ENCODE assay signal across 1 cellular context in the genomic region with DNA sequence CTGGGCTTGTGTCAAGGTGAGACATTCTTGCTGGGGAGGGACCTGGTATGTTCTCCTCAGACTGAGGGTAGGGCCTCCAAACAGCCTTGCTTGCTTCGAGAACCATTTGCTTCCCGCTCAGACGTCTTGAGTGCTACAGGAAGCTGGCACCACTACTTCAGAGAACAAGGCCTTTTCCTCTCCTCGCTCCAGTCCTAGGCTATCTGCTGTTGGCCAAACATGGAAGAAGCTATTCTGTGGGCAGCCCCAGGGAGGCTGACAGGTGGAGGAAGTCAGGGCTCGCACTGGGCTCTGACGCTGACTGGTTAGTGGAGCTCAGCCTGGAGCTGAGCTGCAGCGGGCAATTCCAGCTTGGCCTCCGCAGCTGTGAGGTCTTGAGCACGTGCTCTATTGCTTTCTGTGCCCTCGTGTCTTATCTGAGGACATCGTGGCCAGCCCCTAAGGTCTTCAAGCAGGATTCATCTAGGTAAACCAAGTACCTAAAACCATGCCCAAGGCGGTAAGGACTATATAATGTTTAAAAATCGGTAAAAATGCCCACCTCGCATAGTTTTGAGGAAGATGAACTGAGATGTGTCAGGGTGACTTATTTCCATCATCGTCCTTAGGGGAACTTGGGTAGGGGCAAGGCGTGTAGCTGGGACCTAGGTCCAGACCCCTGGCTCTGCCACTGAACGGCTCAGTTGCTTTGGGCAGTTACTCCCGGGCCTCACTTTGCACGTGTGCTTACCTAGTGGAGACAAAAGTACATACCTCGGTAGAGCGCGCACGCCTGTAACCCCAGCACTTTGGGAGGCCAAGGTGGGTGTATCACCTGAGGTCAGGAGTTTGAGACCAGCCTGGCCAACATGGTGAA.
TF ChIP-seq lines count a peak whose summit lies in the region.

No MANE protein-coding gene starts in this region.

TF ChIP-seq in HepG2, 621 proteins besides CTCF, POLR2A, EP300 and RAD21 (continues in another document):
- peak; percentile 82 for TF ChIP-seq POLR2AphosphoS5 (IDR thresholded peaks at IDR 0.05; ENCODE audit: low read depth, low read length)
- 0 out of 2 replicates have a peak, but pooled peaks have one; percentile 50 for TF ChIP-seq ZNF83 (CRISPR knock-in tag; IDR thresholded peaks at IDR 0.05; ENCODE audit: borderline replicate concordance)
- TF ChIP-seq ISL2 (CRISPR knock-in tag; IDR thresholded peaks at IDR 0.05) = no peak
- 0 out of 2 replicates have a peak, but pooled peaks have one; percentile 71 for TF ChIP-seq ARID2 (CRISPR knock-in tag; IDR thresholded peaks at IDR 0.05; ENCODE audit: borderline replicate concordance)
- peak; percentile 93 for TF ChIP-seq ZBTB38 (CRISPR knock-in tag; IDR thresholded peaks at IDR 0.05)
- no peak for TF ChIP-seq GZF1 (CRISPR knock-in tag; IDR thresholded peaks at IDR 0.05)
- TF ChIP-seq ZNF501 (CRISPR knock-in tag; IDR thresholded peaks at IDR 0.05) = peak; percentile 65
- no peak for TF ChIP-seq NFIB (CRISPR knock-in tag; IDR thresholded peaks at IDR 0.05; ENCODE audit: borderline replicate concordance)
- TF ChIP-seq RBAK (CRISPR knock-in tag; IDR thresholded peaks at IDR 0.05) = no peak
- TF ChIP-seq ZC3H13 (CRISPR knock-in tag; IDR thresholded peaks at IDR 0.05) = peak; percentile 68; the same call in 1 of the 2 replicates
- TF ChIP-seq PPARG (CRISPR knock-in tag; conservative IDR thresholded peaks at IDR 0.05) = 0 out of 2 replicates have a peak, but pooled peaks have one; percentile 17
- no peak for TF ChIP-seq SMAD9 (CRISPR knock-in tag; IDR thresholded peaks at IDR 0.05)
- TF ChIP-seq TARDBP (CRISPR knock-in tag; IDR thresholded peaks at IDR 0.05) = 0 out of 2 replicates have a peak, but pooled peaks have one; percentile 18
- TF ChIP-seq SMAD1 (CRISPR knock-in tag; IDR thresholded peaks at IDR 0.05; ENCODE audit: borderline replicate concordance, low read depth) = 0 out of 2 replicates have a peak, but pooled peaks have one; percentile 14
- 0 out of 2 replicates have a peak, but pooled peaks have one; percentile 7 for TF ChIP-seq SOX13 (IDR thresholded peaks at IDR 0.05)
- TF ChIP-seq SOX13 (CRISPR knock-in tag; conservative IDR thresholded peaks at IDR 0.05 in 1 of 2, IDR thresholded peaks at IDR 0.05 in 1 of 2) = no peak
- TF ChIP-seq ZNF562 (CRISPR knock-in tag; IDR thresholded peaks at IDR 0.05; ENCODE audit: borderline replicate concordance) = no peak
- TF ChIP-seq ZNF205 (CRISPR knock-in tag; IDR thresholded peaks at IDR 0.05) = 0 out of 2 replicates have a peak, but pooled peaks have one; percentile 4
- no peak for TF ChIP-seq KAT2B (IDR thresholded peaks at IDR 0.05; ENCODE audit: borderline replicate concordance, low read depth, low read length)
- peak; percentile 58; the same call in 1 of the 2 replicates for TF ChIP-seq ZC3H4 (CRISPR knock-in tag; IDR thresholded peaks at IDR 0.05; ENCODE audit: borderline replicate concordance)
- TF ChIP-seq, protein P1, sequence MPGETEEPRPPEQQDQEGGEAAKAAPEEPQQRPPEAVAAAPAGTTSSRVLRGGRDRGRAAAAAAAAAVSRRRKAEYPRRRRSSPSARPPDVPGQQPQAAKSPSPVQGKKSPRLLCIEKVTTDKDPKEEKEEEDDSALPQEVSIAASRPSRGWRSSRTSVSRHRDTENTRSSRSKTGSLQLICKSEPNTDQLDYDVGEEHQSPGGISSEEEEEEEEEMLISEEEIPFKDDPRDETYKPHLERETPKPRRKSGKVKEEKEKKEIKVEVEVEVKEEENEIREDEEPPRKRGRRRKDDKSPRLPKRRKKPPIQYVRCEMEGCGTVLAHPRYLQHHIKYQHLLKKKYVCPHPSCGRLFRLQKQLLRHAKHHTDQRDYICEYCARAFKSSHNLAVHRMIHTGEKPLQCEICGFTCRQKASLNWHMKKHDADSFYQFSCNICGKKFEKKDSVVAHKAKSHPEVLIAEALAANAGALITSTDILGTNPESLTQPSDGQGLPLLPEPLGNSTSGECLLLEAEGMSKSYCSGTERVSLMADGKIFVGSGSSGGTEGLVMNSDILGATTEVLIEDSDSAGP (CRISPR knock-in tag; IDR thresholded peaks at IDR 0.05; ENCODE audit: borderline replicate concordance) = peak; percentile 42; the same call in 1 of the 2 replicates
- TF ChIP-seq SSRP1 (CRISPR knock-in tag; IDR thresholded peaks at IDR 0.05) = peak; percentile 56
- 0 out of 2 replicates have a peak, but pooled peaks have one; percentile 45 for TF ChIP-seq ZNF235 (CRISPR knock-in tag; IDR thresholded peaks at IDR 0.05; ENCODE audit: borderline replicate concordance)
- TF ChIP-seq, protein P2, sequence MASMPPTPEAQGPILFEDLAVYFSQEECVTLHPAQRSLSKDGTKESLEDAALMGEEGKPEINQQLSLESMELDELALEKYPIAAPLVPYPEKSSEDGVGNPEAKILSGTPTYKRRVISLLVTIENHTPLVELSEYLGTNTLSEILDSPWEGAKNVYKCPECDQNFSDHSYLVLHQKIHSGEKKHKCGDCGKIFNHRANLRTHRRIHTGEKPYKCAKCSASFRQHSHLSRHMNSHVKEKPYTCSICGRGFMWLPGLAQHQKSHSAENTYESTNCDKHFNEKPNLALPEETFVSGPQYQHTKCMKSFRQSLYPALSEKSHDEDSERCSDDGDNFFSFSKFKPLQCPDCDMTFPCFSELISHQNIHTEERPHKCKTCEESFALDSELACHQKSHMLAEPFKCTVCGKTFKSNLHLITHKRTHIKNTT (CRISPR knock-in tag; IDR thresholded peaks at IDR 0.05) = no peak
- TF ChIP-seq MED13 (CRISPR knock-in tag; IDR thresholded peaks at IDR 0.05) = 0 out of 2 replicates have a peak, but pooled peaks have one; percentile 16
- no peak for TF ChIP-seq ZNF335 (CRISPR knock-in tag; IDR thresholded peaks at IDR 0.05)
- no peak for TF ChIP-seq FOXJ3 (CRISPR knock-in tag; IDR thresholded peaks at IDR 0.05; ENCODE audit: borderline replicate concordance)
- TF ChIP-seq, protein P3, sequence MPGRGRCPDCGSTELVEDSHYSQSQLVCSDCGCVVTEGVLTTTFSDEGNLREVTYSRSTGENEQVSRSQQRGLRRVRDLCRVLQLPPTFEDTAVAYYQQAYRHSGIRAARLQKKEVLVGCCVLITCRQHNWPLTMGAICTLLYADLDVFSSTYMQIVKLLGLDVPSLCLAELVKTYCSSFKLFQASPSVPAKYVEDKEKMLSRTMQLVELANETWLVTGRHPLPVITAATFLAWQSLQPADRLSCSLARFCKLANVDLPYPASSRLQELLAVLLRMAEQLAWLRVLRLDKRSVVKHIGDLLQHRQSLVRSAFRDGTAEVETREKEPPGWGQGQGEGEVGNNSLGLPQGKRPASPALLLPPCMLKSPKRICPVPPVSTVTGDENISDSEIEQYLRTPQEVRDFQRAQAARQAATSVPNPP (CRISPR knock-in tag; IDR thresholded peaks at IDR 0.05) = 0 out of 2 replicates have a peak, but pooled peaks have one; percentile 37
- TF ChIP-seq FIP1L1 (IDR thresholded peaks at IDR 0.05; ENCODE audit: borderline replicate concordance, insufficient read depth, low read depth, low read length) = 0 out of 2 replicates have a peak, but pooled peaks have one; percentile 23
- 0 out of 2 replicates have a peak, but pooled peaks have one; percentile 50 for TF ChIP-seq ZNF605 (CRISPR knock-in tag; IDR thresholded peaks at IDR 0.05)
- TF ChIP-seq NCOR1 (IDR thresholded peaks at IDR 0.05; ENCODE audit: borderline replicate concordance, low read length) = no peak
- TF ChIP-seq, protein P4, sequence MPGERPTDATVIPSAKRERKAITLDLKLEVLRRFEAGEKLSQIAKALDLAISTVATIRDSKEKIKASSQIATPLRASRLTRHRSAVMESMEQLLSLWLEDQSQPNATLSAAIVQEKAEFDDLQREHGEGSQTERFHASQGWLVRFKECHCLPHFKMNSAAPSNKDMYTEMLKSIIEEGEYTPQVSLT (CRISPR knock-in tag; IDR thresholded peaks at IDR 0.05; ENCODE audit: borderline replicate concordance, low read depth) = no peak
- TF ChIP-seq, protein P5, sequence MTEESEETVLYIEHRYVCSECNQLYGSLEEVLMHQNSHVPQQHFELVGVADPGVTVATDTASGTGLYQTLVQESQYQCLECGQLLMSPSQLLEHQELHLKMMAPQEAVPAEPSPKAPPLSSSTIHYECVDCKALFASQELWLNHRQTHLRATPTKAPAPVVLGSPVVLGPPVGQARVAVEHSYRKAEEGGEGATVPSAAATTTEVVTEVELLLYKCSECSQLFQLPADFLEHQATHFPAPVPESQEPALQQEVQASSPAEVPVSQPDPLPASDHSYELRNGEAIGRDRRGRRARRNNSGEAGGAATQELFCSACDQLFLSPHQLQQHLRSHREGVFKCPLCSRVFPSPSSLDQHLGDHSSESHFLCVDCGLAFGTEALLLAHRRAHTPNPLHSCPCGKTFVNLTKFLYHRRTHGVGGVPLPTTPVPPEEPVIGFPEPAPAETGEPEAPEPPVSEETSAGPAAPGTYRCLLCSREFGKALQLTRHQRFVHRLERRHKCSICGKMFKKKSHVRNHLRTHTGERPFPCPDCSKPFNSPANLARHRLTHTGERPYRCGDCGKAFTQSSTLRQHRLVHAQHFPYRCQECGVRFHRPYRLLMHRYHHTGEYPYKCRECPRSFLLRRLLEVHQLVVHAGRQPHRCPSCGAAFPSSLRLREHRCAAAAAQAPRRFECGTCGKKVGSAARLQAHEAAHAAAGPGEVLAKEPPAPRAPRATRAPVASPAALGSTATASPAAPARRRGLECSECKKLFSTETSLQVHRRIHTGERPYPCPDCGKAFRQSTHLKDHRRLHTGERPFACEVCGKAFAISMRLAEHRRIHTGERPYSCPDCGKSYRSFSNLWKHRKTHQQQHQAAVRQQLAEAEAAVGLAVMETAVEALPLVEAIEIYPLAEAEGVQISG (CRISPR knock-in tag; IDR thresholded peaks at IDR 0.05) = no peak; the same call in 1 of the 2 replicates
- no peak for TF ChIP-seq REL (CRISPR knock-in tag; conservative IDR thresholded peaks at IDR 0.05)
- TF ChIP-seq, protein P6, sequence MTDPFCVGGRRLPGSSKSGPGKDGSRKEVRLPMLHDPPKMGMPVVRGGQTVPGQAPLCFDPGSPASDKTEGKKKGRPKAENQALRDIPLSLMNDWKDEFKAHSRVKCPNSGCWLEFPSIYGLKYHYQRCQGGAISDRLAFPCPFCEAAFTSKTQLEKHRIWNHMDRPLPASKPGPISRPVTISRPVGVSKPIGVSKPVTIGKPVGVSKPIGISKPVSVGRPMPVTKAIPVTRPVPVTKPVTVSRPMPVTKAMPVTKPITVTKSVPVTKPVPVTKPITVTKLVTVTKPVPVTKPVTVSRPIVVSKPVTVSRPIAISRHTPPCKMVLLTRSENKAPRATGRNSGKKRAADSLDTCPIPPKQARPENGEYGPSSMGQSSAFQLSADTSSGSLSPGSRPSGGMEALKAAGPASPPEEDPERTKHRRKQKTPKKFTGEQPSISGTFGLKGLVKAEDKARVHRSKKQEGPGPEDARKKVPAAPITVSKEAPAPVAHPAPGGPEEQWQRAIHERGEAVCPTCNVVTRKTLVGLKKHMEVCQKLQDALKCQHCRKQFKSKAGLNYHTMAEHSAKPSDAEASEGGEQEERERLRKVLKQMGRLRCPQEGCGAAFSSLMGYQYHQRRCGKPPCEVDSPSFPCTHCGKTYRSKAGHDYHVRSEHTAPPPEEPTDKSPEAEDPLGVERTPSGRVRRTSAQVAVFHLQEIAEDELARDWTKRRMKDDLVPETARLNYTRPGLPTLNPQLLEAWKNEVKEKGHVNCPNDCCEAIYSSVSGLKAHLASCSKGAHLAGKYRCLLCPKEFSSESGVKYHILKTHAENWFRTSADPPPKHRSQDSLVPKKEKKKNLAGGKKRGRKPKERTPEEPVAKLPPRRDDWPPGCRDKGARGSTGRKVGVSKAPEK (CRISPR knock-in tag; IDR thresholded peaks at IDR 0.05; ENCODE audit: borderline replicate concordance) = 0 out of 2 replicates have a peak, but pooled peaks have one; percentile 13
- TF ChIP-seq, protein P7, sequence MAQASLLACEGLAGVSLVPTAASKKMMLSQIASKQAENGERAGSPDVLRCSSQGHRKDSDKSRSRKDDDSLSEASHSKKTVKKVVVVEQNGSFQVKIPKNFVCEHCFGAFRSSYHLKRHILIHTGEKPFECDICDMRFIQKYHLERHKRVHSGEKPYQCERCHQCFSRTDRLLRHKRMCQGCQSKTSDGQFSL (CRISPR knock-in tag; IDR thresholded peaks at IDR 0.05) = no peak
- TF ChIP-seq, protein P8, sequence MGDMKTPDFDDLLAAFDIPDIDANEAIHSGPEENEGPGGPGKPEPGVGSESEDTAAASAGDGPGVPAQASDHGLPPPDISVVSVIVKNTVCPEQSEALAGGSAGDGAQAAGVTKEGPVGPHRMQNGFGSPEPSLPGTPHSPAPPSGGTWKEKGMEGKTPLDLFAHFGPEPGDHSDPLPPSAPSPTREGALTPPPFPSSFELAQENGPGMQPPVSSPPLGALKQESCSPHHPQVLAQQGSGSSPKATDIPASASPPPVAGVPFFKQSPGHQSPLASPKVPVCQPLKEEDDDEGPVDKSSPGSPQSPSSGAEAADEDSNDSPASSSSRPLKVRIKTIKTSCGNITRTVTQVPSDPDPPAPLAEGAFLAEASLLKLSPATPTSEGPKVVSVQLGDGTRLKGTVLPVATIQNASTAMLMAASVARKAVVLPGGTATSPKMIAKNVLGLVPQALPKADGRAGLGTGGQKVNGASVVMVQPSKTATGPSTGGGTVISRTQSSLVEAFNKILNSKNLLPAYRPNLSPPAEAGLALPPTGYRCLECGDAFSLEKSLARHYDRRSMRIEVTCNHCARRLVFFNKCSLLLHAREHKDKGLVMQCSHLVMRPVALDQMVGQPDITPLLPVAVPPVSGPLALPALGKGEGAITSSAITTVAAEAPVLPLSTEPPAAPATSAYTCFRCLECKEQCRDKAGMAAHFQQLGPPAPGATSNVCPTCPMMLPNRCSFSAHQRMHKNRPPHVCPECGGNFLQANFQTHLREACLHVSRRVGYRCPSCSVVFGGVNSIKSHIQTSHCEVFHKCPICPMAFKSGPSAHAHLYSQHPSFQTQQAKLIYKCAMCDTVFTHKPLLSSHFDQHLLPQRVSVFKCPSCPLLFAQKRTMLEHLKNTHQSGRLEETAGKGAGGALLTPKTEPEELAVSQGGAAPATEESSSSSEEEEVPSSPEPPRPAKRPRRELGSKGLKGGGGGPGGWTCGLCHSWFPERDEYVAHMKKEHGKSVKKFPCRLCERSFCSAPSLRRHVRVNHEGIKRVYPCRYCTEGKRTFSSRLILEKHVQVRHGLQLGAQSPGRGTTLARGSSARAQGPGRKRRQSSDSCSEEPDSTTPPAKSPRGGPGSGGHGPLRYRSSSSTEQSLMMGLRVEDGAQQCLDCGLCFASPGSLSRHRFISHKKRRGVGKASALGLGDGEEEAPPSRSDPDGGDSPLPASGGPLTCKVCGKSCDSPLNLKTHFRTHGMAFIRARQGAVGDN (CRISPR knock-in tag; IDR thresholded peaks at IDR 0.05) = peak; percentile 47
- no peak for TF ChIP-seq ZNF577 (CRISPR knock-in tag; IDR thresholded peaks at IDR 0.05; ENCODE audit: borderline replicate concordance, low read depth)
- peak; percentile 16 for TF ChIP-seq YY1 (IDR thresholded peaks at IDR 0.05; ENCODE audit: insufficient read depth, insufficient replicate concordance, low read depth, low read length)
- TF ChIP-seq ZNF160 (CRISPR knock-in tag; IDR thresholded peaks at IDR 0.05) = peak; percentile 51; the same call in 1 of the 2 replicates
- peak; percentile 21; the same call in 1 of the 2 replicates for TF ChIP-seq BORCS8-MEF2B (CRISPR knock-in tag; IDR thresholded peaks at IDR 0.05)
- TF ChIP-seq, protein P9, sequence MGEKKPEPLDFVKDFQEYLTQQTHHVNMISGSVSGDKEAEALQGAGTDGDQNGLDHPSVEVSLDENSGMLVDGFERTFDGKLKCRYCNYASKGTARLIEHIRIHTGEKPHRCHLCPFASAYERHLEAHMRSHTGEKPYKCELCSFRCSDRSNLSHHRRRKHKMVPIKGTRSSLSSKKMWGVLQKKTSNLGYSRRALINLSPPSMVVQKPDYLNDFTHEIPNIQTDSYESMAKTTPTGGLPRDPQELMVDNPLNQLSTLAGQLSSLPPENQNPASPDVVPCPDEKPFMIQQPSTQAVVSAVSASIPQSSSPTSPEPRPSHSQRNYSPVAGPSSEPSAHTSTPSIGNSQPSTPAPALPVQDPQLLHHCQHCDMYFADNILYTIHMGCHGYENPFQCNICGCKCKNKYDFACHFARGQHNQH (CRISPR knock-in tag; IDR thresholded peaks at IDR 0.05) = 0 out of 2 replicates have a peak, but pooled peaks have one; percentile 44
- TF ChIP-seq ZFX (CRISPR knock-in tag; IDR thresholded peaks at IDR 0.05; ENCODE audit: low read depth) = peak; percentile 24; the same call in 1 of the 2 replicates
